In the genomic region with DNA sequence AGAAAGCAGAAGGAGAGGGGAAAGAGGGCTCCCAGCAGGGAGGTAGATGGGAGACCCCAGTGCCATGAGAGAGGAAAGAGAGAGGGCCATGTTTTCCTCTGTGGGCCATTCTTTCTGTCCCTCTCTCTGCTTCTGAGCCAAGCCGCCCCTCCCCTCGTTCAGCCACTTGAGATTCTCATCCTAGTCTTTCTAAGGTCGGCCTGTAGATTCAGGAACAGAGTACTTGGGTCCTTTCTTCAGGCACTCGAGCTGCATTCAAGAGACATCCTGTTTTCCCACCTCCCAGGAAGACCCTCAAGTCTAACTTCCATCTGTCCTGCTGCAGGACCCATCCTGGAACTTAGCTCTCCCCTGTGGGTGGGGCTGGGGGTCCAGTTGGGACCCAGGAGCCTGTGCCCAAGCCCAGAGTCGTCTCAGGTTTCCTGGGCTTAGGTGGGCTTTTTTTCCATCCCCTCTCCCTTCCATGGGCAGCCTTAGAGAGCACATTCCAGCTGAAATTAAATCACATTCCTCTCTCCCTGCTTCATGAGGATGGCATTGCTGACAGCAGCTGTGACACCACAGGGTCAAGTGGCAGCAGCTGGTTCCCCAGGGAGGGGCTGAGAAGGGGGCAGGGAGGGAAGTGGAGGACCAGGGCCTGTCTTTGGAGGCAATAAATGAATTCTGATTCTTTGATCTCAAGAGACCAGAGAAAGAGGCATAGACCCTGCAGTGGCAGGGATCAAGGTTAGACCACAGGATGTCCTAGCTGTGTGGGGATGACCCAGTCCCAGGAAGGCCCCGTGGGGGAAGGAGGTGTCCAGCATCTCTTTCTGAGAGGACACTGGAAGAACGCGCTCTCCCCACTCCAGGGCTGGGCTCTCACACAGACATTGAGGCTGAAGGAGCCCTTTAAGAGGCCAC, we compare ENCODE assay signal across 11 cellular contexts. TPM values are rescaled to one million over a fixed set of nuclear protein-coding genes. Genes with fewer than 3 reads are reported as not detected.
DNase-seq lines count a peak whose midpoint lies in the region; ATAC-seq lines count a peak whose summit lies in the region.
"Had no signal": no experiment of that assay in that cellular context is flagged by ENCODE, and none has a peak within 500 bp of the region (broad histone marks: within the 10 kb centered on the region; RNA-seq: fewer than 3 reads in every experiment).

No MANE protein-coding gene starts in this region.

- DNase-seq in NCI-H2196 (lab: John Stamatoyannopoulos, UW; ENCODE audit: unreplicated experiment) (peak; percentile 39), fibroblast of gingiva (ENCODE audit: low read depth) (peak; percentile 23), neuronal stem cell (ENCODE audit: low spot score) (no peak), cerebellum (ENCODE audit: low spot score) (no peak), T-cell (no peak)
- no peak for DNase-seq in activated CD4-positive, alpha-beta T cell treated with anti-CD3 and anti-CD28 coated beads, Interleukin-2, amount 10 ng/mL, durations not matched to agents 7 days and 5 days
- DNase-seq: GOT3, NCI-H1930 had no signal

- H3K36me3 Mint-ChIP-seq in activated CD4-positive, alpha-beta T cell treated with anti-CD3 and anti-CD28 coated beads, Interleukin-2, amount 10 ng/mL, durations not matched to agents 7 days and 5 days (ENCODE audit: low read depth) = no peaks in the 10 kb centered on the region
- no peaks in the 10 kb centered on the region for H3K36me3 Mint-ChIP-seq in T-cell

- H2AFZ ChIP-seq in neuronal stem cell (ENCODE audit: low read length) = peak overlapping the region; percentile 46

- H4K91ac ChIP-seq in neuronal stem cell (ENCODE audit: low read depth, low read length, poor library complexity) = peak overlapping the region; percentile 41

- peak overlapping the region; percentile 63 for H2BK120ac ChIP-seq in neuronal stem cell (ENCODE audit: low read depth, low read length)

- peak overlapping the region; percentile 44 for H3K18ac ChIP-seq in neuronal stem cell (ENCODE audit: low read length)

- peak overlapping the region; percentile 89 for H2BK12ac ChIP-seq in neuronal stem cell (ENCODE audit: low read length)

- peak overlapping the region; percentile 10 to 75 (median 52); a peak in 14 of 22 replicates for H3K9ac ChIP-seq in BLaER1 treated with 17β-estradiol and CSF1 and Interleukin-3, amounts not matched to agents 10 nM and 100 nM
- H3K9ac ChIP-seq in neuronal stem cell (ENCODE audit: low read depth, low read length, poor library complexity) = no peak overlapping the region

- peak overlapping the region; percentile 86 to 99 (median 95) for H3K4me2 ChIP-seq in BLaER1 treated with 17β-estradiol and CSF1 and Interleukin-3, amounts not matched to agents 10 nM and 100 nM
- peak overlapping the region; percentile 15 for H3K4me2 ChIP-seq in neuronal stem cell (ENCODE audit: insufficient read depth, low read length, poor library complexity, severe bottlenecking)

- no peak overlapping the region for H3K27ac Mint-ChIP-seq in activated CD4-positive, alpha-beta T cell treated with anti-CD3 and anti-CD28 coated beads, Interleukin-2, amount 10 ng/mL, durations not matched to agents 7 days and 5 days
- H3K27ac Mint-ChIP-seq in T-cell = no peak overlapping the region

- ATAC-seq in GM18520 (IDR thresholded peaks at IDR 0.05; ENCODE audit: unreplicated experiment) (no peak), T-cell (replicated peaks in 1 of 4) (no peak)

- H3K79me1 ChIP-seq in neuronal stem cell (ENCODE audit: low read depth, low read length) = peaks cover 4% of the 10 kb centered on the region

- POLR2A ChIA-PET in activated CD4-positive, alpha-beta T cell treated with anti-CD3 and anti-CD28 coated beads, Interleukin-2, amount 10 ng/mL, durations not matched to agents 7 days and 5 days (lab: Charles Lee) = no interaction called here
- POLR2A ChIA-PET in T-cell (lab: Charles Lee) = interaction anchor here in 1 of 2 donors (0.6 kb wide), 1 partner anchor 435 kb away, joined by 4 read pairs; no protein-coding TSS in a partner anchor

- H3K27ac ChIP-seq in BLaER1 treated with 17β-estradiol and CSF1 and Interleukin-3, amounts not matched to agents 10 nM and 100 nM = peak overlapping the region in 10 of 11 experiments; percentile 0 to 70 (median 54); a peak in 14 of 22 replicates
- H3K27ac ChIP-seq in neuronal stem cell (replicated peaks; ENCODE audit: low read length) = peak overlapping the region; percentile 82

- H3K14ac ChIP-seq in neuronal stem cell (ENCODE audit: low read length) = peak overlapping the region; percentile 66

- no CpG with 5 or more reads among the region's 8 CpGs for WGBS in neuronal stem cell (ENCODE audit: extremely low coverage in 2 of 2, insufficient read length in 2 of 2, insufficient replicate concordance in 1 of 2), 2 donors

- H2BK5ac ChIP-seq in neuronal stem cell (ENCODE audit: low read length) = peak overlapping the region; percentile 25

- no peaks in the 10 kb centered on the region for H3K9me3 Mint-ChIP-seq in activated CD4-positive, alpha-beta T cell treated with anti-CD3 and anti-CD28 coated beads, Interleukin-2, amount 10 ng/mL, durations not matched to agents 7 days and 5 days
- H3K9me3 Mint-ChIP-seq in T-cell = no peaks in the 10 kb centered on the region

- H3K4ac ChIP-seq in neuronal stem cell (ENCODE audit: low read length) = no peak overlapping the region

- CTCF ChIA-PET in activated CD4-positive, alpha-beta T cell treated with anti-CD3 and anti-CD28 coated beads, Interleukin-2, amount 10 ng/mL, durations not matched to agents 7 days and 5 days (lab: Charles Lee) = interaction anchor here (0.6 to 1.8 kb wide), 9 partner anchors 12 to 1490 kb away, joined by 3 to 5 read pairs (median 4); partner anchors contain the start of gene NES
- CTCF ChIA-PET in T-cell (lab: Charles Lee) = interaction anchor here in 1 of 2 donors (1.0 kb wide), 1 partner anchor 38 kb away, joined by 4 read pairs; no protein-coding TSS in a partner anchor

- H3K4me3 ChIP-seq in BLaER1 treated with 17β-estradiol and CSF1 and Interleukin-3, amounts not matched to agents 10 nM and 100 nM = peak overlapping the region in 6 of 10 experiments; percentile 5 to 48 (median 28); a peak in 7 of 20 replicates
- H3K4me3 ChIP-seq in neuronal stem cell (ENCODE audit: low read length in 2 of 2) = peak overlapping the region in 1 of 2 donors; percentile 9

- peak overlapping the region; percentile 77 for H2BK15ac ChIP-seq in neuronal stem cell (ENCODE audit: low read length)

- peak overlapping the region; percentile 38 for H2AK5ac ChIP-seq in neuronal stem cell (ENCODE audit: low read depth, low read length)

- H3K27me3 Mint-ChIP-seq in activated CD4-positive, alpha-beta T cell treated with anti-CD3 and anti-CD28 coated beads, Interleukin-2, amount 10 ng/mL, durations not matched to agents 7 days and 5 days = peaks cover 15% of the 10 kb centered on the region
- no peaks in the 10 kb centered on the region for H3K27me3 Mint-ChIP-seq in T-cell

- no peaks in the 10 kb centered on the region; a peak in 1 of 22 replicates for H3K27me3 ChIP-seq in BLaER1 treated with 17β-estradiol and CSF1 and Interleukin-3, amounts not matched to agents 10 nM and 100 nM
- H3K27me3 ChIP-seq in neuronal stem cell (ENCODE audit: control insufficient read depth in 3 of 3, insufficient read depth in 3 of 3, low read depth in 1 of 3, low read length in 3 of 3) = no peaks in the 10 kb centered on the region

- H3K36me3 ChIP-seq in BLaER1 treated with 17β-estradiol and CSF1 and Interleukin-3, amounts not matched to agents 10 nM and 100 nM = no peaks in the 10 kb centered on the region
- peaks cover 0 to 1% of the 10 kb centered on the region in 2 donors for H3K36me3 ChIP-seq in neuronal stem cell (replicated peaks in 1 of 2; ENCODE audit: control insufficient read depth in 2 of 2, insufficient read depth in 2 of 2, low read length in 2 of 2)

- no peaks in the 10 kb centered on the region for H3K9me3 ChIP-seq in BLaER1 treated with 17β-estradiol and CSF1 and Interleukin-3, amounts not matched to agents 10 nM and 100 nM (replicated peaks in 1 of 11)
- no peaks in the 10 kb centered on the region for H3K9me3 ChIP-seq in neuronal stem cell (replicated peaks in 1 of 2; ENCODE audit: control insufficient read depth in 2 of 2, insufficient read depth in 1 of 2, low read depth in 1 of 2, low read length in 2 of 2)

- peaks cover 44% of the 10 kb centered on the region for H3K4me1 Mint-ChIP-seq in activated CD4-positive, alpha-beta T cell treated with anti-CD3 and anti-CD28 coated beads, Interleukin-2, amount 10 ng/mL, durations not matched to agents 7 days and 5 days
- peaks cover 27 to 36% (median 31%) of the 10 kb centered on the region in 3 donors for H3K4me1 Mint-ChIP-seq in T-cell

- H4K8ac ChIP-seq in neuronal stem cell (ENCODE audit: low read depth, low read length) = no peak overlapping the region

- H3K4me1 ChIP-seq in BLaER1 treated with 17β-estradiol and CSF1 and Interleukin-3, amounts not matched to agents 10 nM and 100 nM = peaks cover 82 to 99% (median 97%) of the 10 kb centered on the region in 10 experiments
- H3K4me1 ChIP-seq in neuronal stem cell (ENCODE audit: control insufficient read depth in 2 of 2, insufficient read depth in 1 of 2, low read depth in 1 of 2, low read length in 2 of 2) = peaks cover 73 to 82% of the 10 kb centered on the region in 2 donors

- no peak overlapping the region for H3K4me3 Mint-ChIP-seq in activated CD4-positive, alpha-beta T cell treated with anti-CD3 and anti-CD28 coated beads, Interleukin-2, amount 10 ng/mL, durations not matched to agents 7 days and 5 days
- no peak overlapping the region for H3K4me3 Mint-ChIP-seq in T-cell

- peaks cover 0 to 14% (median 0%) of the 10 kb centered on the region in 11 experiments; a peak in 4 of 22 replicates for H4K20me1 ChIP-seq in BLaER1 treated with 17β-estradiol and CSF1 and Interleukin-3, amounts not matched to agents 10 nM and 100 nM

- peak overlapping the region; percentile 16 for H3K23ac ChIP-seq in neuronal stem cell (ENCODE audit: low read depth, low read length, poor library complexity)

RNA-seq across cellular contexts. Expression of gene NES, which starts 12.9 kb away (rescaled TPM):
- polyA plus RNA-seq in neuronal stem cell (2013, experiment 1 of 2) = 150 TPM
- polyA plus RNA-seq in neuronal stem cell (2013, experiment 2 of 2) = 143 TPM
- not detected for total RNA-seq in activated CD4-positive, alpha-beta T cell treated with anti-CD3 and anti-CD28 coated beads, Interleukin-2, amount 10 ng/mL, durations not matched to agents 7 days and 5 days
- 45.5 TPM for total RNA-seq in cerebellum
- under 1 TPM in 3 of 5 donors, not detected in 2; 0.10 to 0.35 (median 0.25) TPM for total RNA-seq in T-cell

RNA-seq across cellular contexts. Expression of gene BCAN, which starts 22.4 kb away (rescaled TPM):
- polyA plus RNA-seq in neuronal stem cell (2013, experiment 1 of 2) = 0.89 TPM
- polyA plus RNA-seq in neuronal stem cell (2013, experiment 2 of 2) = 0.54 TPM
- total RNA-seq in activated CD4-positive, alpha-beta T cell treated with anti-CD3 and anti-CD28 coated beads, Interleukin-2, amount 10 ng/mL, durations not matched to agents 7 days and 5 days = not detected
- total RNA-seq in cerebellum = 106 TPM
- total RNA-seq in T-cell = not detected
- total RNA-seq: epithelial cell of proximal tubule had no signal

RNA-seq across cellular contexts. Expression of gene CRABP2, which starts 41.1 kb away (rescaled TPM):
- polyA plus RNA-seq in neuronal stem cell (2013, experiment 1 of 2) = 479 TPM
- polyA plus RNA-seq in neuronal stem cell (2013, experiment 2 of 2) = 474 TPM
- 1 to 10 TPM in 1 of 2 experiments, under 1 TPM in 1; 0.77 to 1.1 TPM for total RNA-seq in activated CD4-positive, alpha-beta T cell treated with anti-CD3 and anti-CD28 coated beads, Interleukin-2, amount 10 ng/mL, durations not matched to agents 7 days and 5 days
- 9.6 TPM for total RNA-seq in cerebellum
- total RNA-seq in T-cell = 1 to 10 TPM in 4 of 5 donors, under 1 TPM in 1; 0.76 to 3.6 (median 1.6) TPM

RNA-seq across cellular contexts. Expression of gene HAPLN2, which starts 45.1 kb away (rescaled TPM):
- polyA plus RNA-seq in neuronal stem cell (2013, experiment 1 of 2) = 1.8 TPM
- polyA plus RNA-seq in neuronal stem cell (2013, experiment 2 of 2) = 1.7 TPM
- total RNA-seq in activated CD4-positive, alpha-beta T cell treated with anti-CD3 and anti-CD28 coated beads, Interleukin-2, amount 10 ng/mL, durations not matched to agents 7 days and 5 days = under 1 TPM in 1 of 2 experiments, not detected in 1; 0.62 TPM
- 1.3 TPM for total RNA-seq in cerebellum
- under 1 TPM in 1 of 5 donors, not detected in 4; 0.33 TPM for total RNA-seq in T-cell
- total RNA-seq: epithelial cell of proximal tubule had no signal

Comparison
In these comparisons a context has a peak if more than half of its experiments do, and no peak if none do; other contexts are left out.
1. DNase-seq: peak in NCI-H2196 (single experiment) and fibroblast of gingiva (single experiment); none in neuronal stem cell (single experiment), activated CD4-positive, alpha-beta T cell treated with anti-CD3 and anti-CD28 coated beads, Interleukin-2, amount 10 ng/mL, durations not matched to agents 7 days and 5 days (single experiment), cerebellum (single experiment) and T-cell (0 of 34).
2. RNA of gene NES, which starts 12.9 kb away (total RNA-seq): 45.5 TPM in cerebellum (single experiment); 0.10 to 0.35 TPM in T-cell and not detected in activated CD4-positive, alpha-beta T cell treated with anti-CD3 and anti-CD28 coated beads, Interleukin-2, amount 10 ng/mL, durations not matched to agents 7 days and 5 days; every median in the first group is over 10 times any median in the second.
3. RNA of gene BCAN, which starts 22.4 kb away (total RNA-seq): 106 TPM in cerebellum (single experiment); not detected in activated CD4-positive, alpha-beta T cell treated with anti-CD3 and anti-CD28 coated beads, Interleukin-2, amount 10 ng/mL, durations not matched to agents 7 days and 5 days and not detected in T-cell; every median in the first group is over 10 times any median in the second.